ENCODE assay signal across 8 cellular contexts in genomic region chr6:157273756-157274088, GRCh38. TPM values are rescaled to one million over a fixed set of nuclear protein-coding genes. Genes with fewer than 3 reads are reported as not detected.
A peak's percentile ranks its signal among the peaks of the same experiment; 100 is the strongest.
DNase-seq lines count a peak whose midpoint lies in the region; ATAC-seq lines count a peak whose summit lies in the region.

No MANE protein-coding gene starts in this region.

- no peaks in the 10 kb centered on the region for H3K27me3 ChIP-seq in CD8-positive, alpha-beta memory T cell (ENCODE audit: insufficient read depth, low read length, poor library complexity, severe bottlenecking)
- H3K27me3 ChIP-seq in mononuclear cell (ENCODE audit: insufficient read depth, low read length) = no peaks in the 10 kb centered on the region

- ATAC-seq in GM21619 (IDR thresholded peaks at IDR 0.05; ENCODE audit: unreplicated experiment) = peak; percentile 36

- no peaks in the 10 kb centered on the region for H3K36me3 ChIP-seq in CD8-positive, alpha-beta memory T cell (ENCODE audit: insufficient read depth, low read length)

- H3K27ac Mint-ChIP-seq in CD8-positive, alpha-beta memory T cell = peak overlapping the region; percentile 92 to 97 (median 95)

- H3K4me3 ChIP-seq in CD8-positive, alpha-beta memory T cell (ENCODE audit: low read length) = peak overlapping the region; percentile 76
- peak overlapping the region; percentile 60 for H3K4me3 ChIP-seq in mononuclear cell (ENCODE audit: low read length)

- H3K9me3 Mint-ChIP-seq in CD8-positive, alpha-beta memory T cell = peaks cover 0 to 4% (median 0%) of the 10 kb centered on the region in 5 donors

- peaks cover 0 to 3% of the 10 kb centered on the region in 2 donors for H3K27me3 Mint-ChIP-seq in CD8-positive, alpha-beta memory T cell

- H3K4me3 Mint-ChIP-seq in CD8-positive, alpha-beta memory T cell = peak overlapping the region; percentile 91 to 99 (median 92)

- peak overlapping the region; percentile 75 for H3K27ac ChIP-seq in CD8-positive, alpha-beta memory T cell (ENCODE audit: low read depth, low read length)

- H3K36me3 Mint-ChIP-seq in CD8-positive, alpha-beta memory T cell = peaks cover 0 to 4% (median 2%) of the 10 kb centered on the region in 3 donors

- DNase-seq in CD8-positive, alpha-beta memory T cell = peak; percentile 60 to 79 (median 68)
- DNase-seq in NCI-H1092 (lab: John Stamatoyannopoulos, UW) = peak; percentile 46
- DNase-seq in activated CD4-positive, alpha-beta T cell treated with anti-CD3 and anti-CD28 coated beads for 24 hours (ENCODE audit: low read depth in 2 of 2) = peak; percentile 51 to 55
- peak; percentile 12 for DNase-seq in cerebellum (ENCODE audit: low spot score)
- peak; percentile 38 for DNase-seq in stimulated activated CD8-positive, alpha-beta memory T cell treated with anti-CD3 and anti-CD28 coated beads, Interleukin-7, amount 100 ng/mL, for 24 hours (ENCODE audit: low read depth)
- DNase-seq in NCI-H2029 treated with DMSO at 0.1 percent for 48 hours (lab: John Stamatoyannopoulos, UW) = no peak

- H3K4me1 ChIP-seq in CD8-positive, alpha-beta memory T cell (ENCODE audit: insufficient read depth, low read length) = peaks cover 11% of the 10 kb centered on the region
- peaks cover 14% of the 10 kb centered on the region for H3K4me1 ChIP-seq in mononuclear cell (ENCODE audit: insufficient read depth, low read length)

- no peaks in the 10 kb centered on the region for H3K9me3 ChIP-seq in CD8-positive, alpha-beta memory T cell (ENCODE audit: low read length)
- no peaks in the 10 kb centered on the region for H3K9me3 ChIP-seq in mononuclear cell (ENCODE audit: low read depth, low read length)

- CTCF ChIA-PET in CD8-positive, alpha-beta memory T cell (lab: Charles Lee) = interaction anchor here (0.9 to 2.9 kb wide), 8 partner anchors 10 to 239 kb away, joined by 3 to 16 read pairs (median 6); no protein-coding TSS in a partner anchor

- peaks cover 12 to 14% (median 12%) of the 10 kb centered on the region in 3 donors for H3K4me1 Mint-ChIP-seq in CD8-positive, alpha-beta memory T cell

- POLR2A ChIA-PET in CD8-positive, alpha-beta memory T cell (lab: Charles Lee) = interaction anchor here (1.4 kb wide), 1 partner anchor 38 kb away, joined by 12 read pairs; no protein-coding TSS in a partner anchor

RNA-seq across cellular contexts. Expression of gene TMEM242, which starts 49.6 kb away (rescaled TPM):
- 10 to 100 TPM; 11.0 to 11.9 TPM for total RNA-seq in CD8-positive, alpha-beta memory T cell
- 12.1 TPM for polyA plus RNA-seq in CD8-positive, alpha-beta memory T cell
- total RNA-seq in cerebellum (12.5 TPM), mononuclear cell (9.7 TPM)
